10 cellular contexts compared by ENCODE assay signal in the genomic region with DNA sequence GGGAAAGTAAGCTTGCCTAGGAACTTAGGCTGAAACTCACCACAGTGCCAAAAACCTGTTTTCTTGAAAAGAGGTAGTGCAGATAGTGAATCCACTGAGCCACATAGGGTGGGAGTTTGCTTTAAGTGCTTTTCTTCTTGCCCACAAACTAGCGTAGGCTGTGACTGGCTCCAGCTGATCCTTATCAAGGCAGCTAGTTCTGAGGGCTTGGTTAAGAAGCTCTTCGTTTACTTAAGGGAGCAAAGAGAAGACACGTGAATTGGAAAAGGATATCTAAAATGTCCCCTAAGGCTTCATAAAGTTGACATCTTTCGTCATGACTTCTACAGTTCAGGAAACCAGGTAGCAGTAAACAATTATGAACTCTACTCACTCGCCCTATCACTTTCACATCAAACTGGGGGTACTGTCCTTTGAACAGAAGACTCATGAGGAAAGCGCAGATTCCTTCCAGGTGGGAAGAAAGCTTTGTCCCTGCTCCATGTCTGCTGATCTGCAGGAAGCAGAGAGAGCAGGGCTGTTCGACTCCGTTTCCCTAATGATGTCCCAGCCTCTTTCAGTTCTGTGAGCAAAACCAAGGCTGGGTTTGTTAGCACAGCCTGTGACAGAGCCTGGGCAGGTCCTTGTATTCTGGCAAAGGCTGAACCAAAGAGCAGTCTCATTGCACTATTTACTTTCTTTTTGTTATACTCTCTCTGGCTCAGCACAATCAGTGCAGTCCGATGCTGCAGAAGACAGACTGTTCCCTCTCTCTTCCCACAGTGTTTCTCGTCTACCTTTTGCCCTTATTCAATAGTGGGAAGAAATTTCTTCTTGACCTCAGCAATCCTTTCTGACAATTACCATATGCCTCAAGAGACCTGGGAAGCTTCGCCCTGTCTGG.
DNase-seq lines count a peak whose midpoint lies in the region; ATAC-seq, FAIRE-seq and TF ChIP-seq lines count a peak whose summit lies in the region.
"Had no signal": no experiment of that assay in that cellular context is flagged by ENCODE, and none has a peak within 500 bp of the region (broad histone marks: within the 10 kb centered on the region; RNA-seq: fewer than 3 reads in every experiment).

No MANE protein-coding gene starts in this region.

- H3K27ac ChIP-seq in colonic mucosa (peak overlapping the region; percentile 44), prostate gland (peak overlapping the region; percentile 73 to 82)

- WGBS in prostate gland, result 5% methylated on average over 11 of the region's 11 CpGs

- ATAC-seq in GM21723 (IDR thresholded peaks at IDR 0.05; ENCODE audit: unreplicated experiment), result no peak

- peak overlapping the region in 1 of 2 donors; percentile 35 for H3K9ac ChIP-seq in colonic mucosa (ENCODE audit: low read depth in 2 of 2, low read length in 2 of 2)

- no peak for TF ChIP-seq CTCF in colonic mucosa (IDR thresholded peaks at IDR 0.05)
- TF ChIP-seq CTCF in prostate gland (IDR thresholded peaks at IDR 0.05), result no peak

- intact Hi-C loops in colonic mucosa (cut with DNase I) (no loop called here), prostate gland (cut with DNase I) (no loop called here)

- H3K27me3 ChIP-seq in colonic mucosa, result no peaks in the 10 kb centered on the region
- no peaks in the 10 kb centered on the region for H3K27me3 ChIP-seq in prostate gland (replicated peaks; ENCODE audit: insufficient read depth)

- H3K36me3 ChIP-seq in colonic mucosa, result no peaks in the 10 kb centered on the region
- H3K36me3 ChIP-seq in prostate gland, result no peaks in the 10 kb centered on the region

- no peak for FAIRE-seq in HTR-8/SVneo (lab: Jason Lieb, UNC)

- H3K4me3 ChIP-seq in colonic mucosa (peak overlapping the region; percentile 27), prostate gland (peak overlapping the region; percentile 18 to 32)

- DNase-seq in DMS153 treated with DMSO at 0.1 percent for 48 hours (lab: John Stamatoyannopoulos, UW; ENCODE audit: unreplicated experiment), result peak; percentile 48
- DNase-seq in DMS153 (lab: John Stamatoyannopoulos, UW), result no peak
- peak; percentile 44 for DNase-seq in NCI-H345 (lab: John Stamatoyannopoulos, UW)
- DNase-seq in colonic mucosa, result peak; percentile 36
- DNase-seq in prostate gland (ENCODE audit: low spot score), result peak; percentile 64
- DNase-seq in HTR-8/SVneo (ENCODE audit: insufficient read length, low spot score), result no peak
- no peak for DNase-seq in NCI-H82 treated with DMSO at 0.1 percent for 48 hours (lab: John Stamatoyannopoulos, UW; ENCODE audit: unreplicated experiment)
- DNase-seq: 8988T, naive B cell had no signal

- H3K9me3 ChIP-seq in colonic mucosa, result no peaks in the 10 kb centered on the region
- no peaks in the 10 kb centered on the region for H3K9me3 ChIP-seq in prostate gland

- H3K4me1 ChIP-seq in colonic mucosa (no peaks in the 10 kb centered on the region), prostate gland (replicated peaks) (no peaks in the 10 kb centered on the region)

- no peak for TF ChIP-seq POLR2A in prostate gland (IDR thresholded peaks at IDR 0.05)

Comparison
In these comparisons a context has a peak if more than half of its experiments do, and no peak if none do; other contexts are left out.
1. DNase-seq: peak in DMS153 treated with DMSO at 0.1 percent for 48 hours (single experiment), NCI-H345 (single experiment), colonic mucosa (single experiment) and prostate gland (single experiment); none in DMS153 (single experiment), HTR-8/SVneo (single experiment) and NCI-H82 treated with DMSO at 0.1 percent for 48 hours (single experiment).